ENCODE assay signal across 28 cellular contexts in the genomic region with DNA sequence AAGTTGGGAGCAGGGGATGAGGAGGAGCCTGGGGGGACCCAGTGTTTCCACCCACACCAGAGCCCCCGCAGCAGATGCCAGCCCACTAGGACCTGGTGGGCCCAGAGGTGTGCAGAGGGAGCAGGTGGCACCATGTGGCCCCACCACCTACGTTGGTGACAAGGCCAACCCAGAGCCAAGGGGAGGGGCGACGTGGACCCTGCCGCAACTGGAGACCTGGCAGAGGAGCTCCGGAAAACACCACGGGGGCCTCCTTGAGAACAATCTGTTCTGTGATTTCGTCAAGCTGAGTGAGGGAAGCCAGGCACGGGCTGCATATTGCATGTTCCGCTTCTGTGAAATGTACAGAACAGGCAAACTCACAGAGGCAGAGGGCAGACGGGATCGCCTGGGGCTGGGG. TPM values are rescaled to one million over a fixed set of nuclear protein-coding genes. Genes with fewer than 3 reads are reported as not detected.
DNase-seq lines count a peak whose midpoint lies in the region; ATAC-seq and TF ChIP-seq lines count a peak whose summit lies in the region.
"Had no signal": no experiment of that assay in that cellular context is flagged by ENCODE, and none has a peak within 500 bp of the region (broad histone marks: within the 10 kb centered on the region; RNA-seq: fewer than 3 reads in every experiment).

No MANE protein-coding gene starts in this region.

- H3K14ac ChIP-seq in neuronal stem cell (ENCODE audit: low read length) = no peak overlapping the region

- H3K18ac ChIP-seq in neuronal stem cell (ENCODE audit: low read length) = peak overlapping the region; percentile 77

- H3K9me3 ChIP-seq in BE2C = no peaks in the 10 kb centered on the region
- H3K9me3 ChIP-seq in neuronal stem cell (replicated peaks in 1 of 2; ENCODE audit: control insufficient read depth in 2 of 2, insufficient read depth in 1 of 2, low read depth in 1 of 2, low read length in 2 of 2) = peaks cover 0 to 3% of the 10 kb centered on the region in 2 donors
- H3K9me3 ChIP-seq: left lung, MG63, ovary had no signal

- H3K4me1 Mint-ChIP-seq in HFFc6 (ENCODE audit: low read depth) = peaks cover 37% of the 10 kb centered on the region
- peaks cover 18% of the 10 kb centered on the region for H3K4me1 Mint-ChIP-seq in chondrocyte (ENCODE audit: low read depth)
- H3K4me1 Mint-ChIP-seq in activated CD4-positive, alpha-beta T cell treated with anti-CD3 and anti-CD28 coated beads, Interleukin-2, amount 10 ng/mL, durations not matched to agents 7 days and 5 days = peaks cover 8% of the 10 kb centered on the region
- H3K4me1 Mint-ChIP-seq: immature natural killer cell; stimulated activated naive B cell treated with anti-CD40 and anti-IgM and Interleukin-4, amounts not matched to agents 10 μg/mL and 1 μg/mL and 100 μg/mL, for 72 hours had no signal

- H3K4me3 Mint-ChIP-seq in HFFc6 (peak overlapping the region; percentile 87), chondrocyte (ENCODE audit: unreplicated experiment) (no peak overlapping the region)
- H3K4me3 Mint-ChIP-seq in activated CD4-positive, alpha-beta T cell treated with anti-CD3 and anti-CD28 coated beads, Interleukin-2, amount 10 ng/mL, durations not matched to agents 7 days and 5 days = no peak overlapping the region
- H3K4me3 Mint-ChIP-seq: activated CD4-positive, alpha-beta T cell treated with anti-CD3 and anti-CD28 coated beads, Interleukin-2, amount 10 ng/mL, durations not matched to agents 24 days and 14 days; effector memory CD8-positive, alpha-beta T cell; immature natural killer cell; naive thymus-derived CD8-positive, alpha-beta T cell; stimulated activated naive B cell treated with anti-CD40 and anti-IgM and Interleukin-4, amounts not matched to agents 10 μg/mL and 1 μg/mL and 100 μg/mL, for 72 hours had no signal

- H2BK12ac ChIP-seq in neuronal stem cell (ENCODE audit: low read length) = no peak overlapping the region

- H3K4me1 ChIP-seq in BE2C = peaks cover 7% of the 10 kb centered on the region; the same call in 1 of the 2 replicates
- no peaks in the 10 kb centered on the region for H3K4me1 ChIP-seq in neuronal stem cell (ENCODE audit: control insufficient read depth in 2 of 2, insufficient read depth in 1 of 2, low read depth in 1 of 2, low read length in 2 of 2)
- H3K4me1 ChIP-seq: left lung had no signal

- no peak overlapping the region for H3K4ac ChIP-seq in neuronal stem cell (ENCODE audit: low read length)

- peak overlapping the region; percentile 39 for H2BK15ac ChIP-seq in neuronal stem cell (ENCODE audit: low read length)

- H3K9ac ChIP-seq in neuronal stem cell (ENCODE audit: low read depth, low read length, poor library complexity) = no peak overlapping the region

- H3K36me3 ChIP-seq in BE2C (no peaks in the 10 kb centered on the region), neuronal stem cell (replicated peaks in 1 of 2; ENCODE audit: control insufficient read depth in 2 of 2, insufficient read depth in 2 of 2, low read length in 2 of 2) (no peaks in the 10 kb centered on the region)
- H3K36me3 ChIP-seq: left lung, MG63, ovary, WERI-Rb-1 had no signal

- H3K27me3 ChIP-seq in BE2C = no peaks in the 10 kb centered on the region
- no peaks in the 10 kb centered on the region for H3K27me3 ChIP-seq in neuronal stem cell (ENCODE audit: control insufficient read depth in 3 of 3, insufficient read depth in 3 of 3, low read depth in 1 of 3, low read length in 3 of 3)
- H3K27me3 ChIP-seq: MG63, ovary had no signal

- POLR2A ChIA-PET in activated CD4-positive, alpha-beta T cell treated with anti-CD3 and anti-CD28 coated beads, Interleukin-2, amount 10 ng/mL, durations not matched to agents 7 days and 5 days (lab: Charles Lee) = no interaction called here

- H4K91ac ChIP-seq in neuronal stem cell (ENCODE audit: low read depth, low read length, poor library complexity) = peak overlapping the region; percentile 25

- no peak overlapping the region for H3K27ac ChIP-seq in neuronal stem cell (replicated peaks; ENCODE audit: low read length)
- H3K27ac ChIP-seq: left lung, ovary, WERI-Rb-1 had no signal

- peaks cover 18% of the 10 kb centered on the region for H3K36me3 Mint-ChIP-seq in HFFc6 (ENCODE audit: low read depth)
- no peaks in the 10 kb centered on the region for H3K36me3 Mint-ChIP-seq in chondrocyte (ENCODE audit: low read depth)
- H3K36me3 Mint-ChIP-seq in activated CD4-positive, alpha-beta T cell treated with anti-CD3 and anti-CD28 coated beads, Interleukin-2, amount 10 ng/mL, durations not matched to agents 7 days and 5 days (ENCODE audit: low read depth) = no peaks in the 10 kb centered on the region
- H3K36me3 Mint-ChIP-seq: immature natural killer cell; naive thymus-derived CD8-positive, alpha-beta T cell; stimulated activated naive B cell treated with anti-CD40 and anti-IgM and Interleukin-4, amounts not matched to agents 10 μg/mL and 1 μg/mL and 100 μg/mL, for 72 hours had no signal

- CTCF ChIA-PET in activated CD4-positive, alpha-beta T cell treated with anti-CD3 and anti-CD28 coated beads, Interleukin-2, amount 10 ng/mL, durations not matched to agents 7 days and 5 days (lab: Charles Lee) = interaction anchor here (0.6 kb wide), 1 partner anchor 1992 kb away, joined by 3 read pairs; no protein-coding TSS in a partner anchor

- no peak for ATAC-seq in HG03469 (IDR thresholded peaks at IDR 0.05; ENCODE audit: unreplicated experiment)
- ATAC-seq: effector memory CD8-positive, alpha-beta T cell; left lung; naive thymus-derived CD8-positive, alpha-beta T cell; sciatic nerve; stimulated activated naive B cell treated with anti-CD40 and anti-IgM and Interleukin-4, amounts not matched to agents 10 μg/mL and 1 μg/mL and 100 μg/mL, for 72 hours had no signal

- H2AK5ac ChIP-seq in neuronal stem cell (ENCODE audit: low read depth, low read length) = peak overlapping the region; percentile 38

- peak overlapping the region; percentile 25 for H2BK120ac ChIP-seq in neuronal stem cell (ENCODE audit: low read depth, low read length)

- no peaks in the 10 kb centered on the region for H3K9me3 Mint-ChIP-seq in HFFc6
- H3K9me3 Mint-ChIP-seq in chondrocyte (ENCODE audit: low read depth) = no peaks in the 10 kb centered on the region
- H3K9me3 Mint-ChIP-seq in activated CD4-positive, alpha-beta T cell treated with anti-CD3 and anti-CD28 coated beads, Interleukin-2, amount 10 ng/mL, durations not matched to agents 7 days and 5 days = no peaks in the 10 kb centered on the region
- H3K9me3 Mint-ChIP-seq: activated CD4-positive, alpha-beta T cell treated with anti-CD3 and anti-CD28 coated beads, Interleukin-2, amount 10 ng/mL, durations not matched to agents 24 days and 14 days; effector memory CD8-positive, alpha-beta T cell; immature natural killer cell; naive thymus-derived CD8-positive, alpha-beta T cell; stimulated activated naive B cell treated with anti-CD40 and anti-IgM and Interleukin-4, amounts not matched to agents 10 μg/mL and 1 μg/mL and 100 μg/mL, for 72 hours had no signal

- no peak overlapping the region for H2AFZ ChIP-seq in neuronal stem cell (ENCODE audit: low read length)

- H3K4me2 ChIP-seq in neuronal stem cell (ENCODE audit: insufficient read depth, low read length, poor library complexity, severe bottlenecking) = no peak overlapping the region

- peak; percentile 5 for DNase-seq in BE2C
- no peak for DNase-seq in HFFc6
- peak; percentile 61 for DNase-seq in chondrocyte (ENCODE audit: low spot score)
- no peak for DNase-seq in neuronal stem cell (ENCODE audit: low spot score)
- DNase-seq in NK-92 (lab: John Stamatoyannopoulos, UW; ENCODE audit: unreplicated experiment) = no peak
- DNase-seq in RKO (ENCODE audit: low spot score) = no peak
- DNase-seq in activated CD4-positive, alpha-beta T cell treated with anti-CD3 and anti-CD28 coated beads, Interleukin-2, amount 10 ng/mL, durations not matched to agents 7 days and 5 days = no peak
- DNase-seq: activated CD4-positive, alpha-beta T cell treated with anti-CD3 and anti-CD28 coated beads, Interleukin-2, amount 10 ng/mL, durations not matched to agents 24 days and 14 days; activated naive CD4-positive, alpha-beta T cell treated with Interleukin-2 at 50 U/mL for 16 hours; activated T-cell treated with anti-CD3 and anti-CD28 coated beads, Interleukin-2, amount 50 U/mL, for 48 hours; amygdala; cortex of kidney; effector memory CD8-positive, alpha-beta T cell; immature natural killer cell; KG1; NCI-H1417; NCI-H2081; NCI-H446 treated with DMSO at 0.1 percent for 48 hours; SHP77; stimulated activated CD4-positive, alpha-beta T cell treated with anti-CD3 and anti-CD28 coated beads, Interleukin-15, amount 100 ng/mL, for 24 hours; stimulated activated naive B cell treated with anti-CD40 and anti-IgM and Interleukin-4, amounts not matched to agents 10 μg/mL and 1 μg/mL and 100 μg/mL, for 72 hours; WERI-Rb-1 had no signal

- H3K79me1 ChIP-seq in neuronal stem cell (ENCODE audit: low read depth, low read length) = no peaks in the 10 kb centered on the region

- TF ChIP-seq CTCF in BE2C (IDR thresholded peaks at IDR 0.05; ENCODE audit: low read depth, low read length) (no peak), HFFc6 (IDR thresholded peaks at IDR 0.05) (no peak), chondrocyte (IDR thresholded peaks at IDR 0.05) (no peak)

- H4K8ac ChIP-seq in neuronal stem cell (ENCODE audit: low read depth, low read length) = peak overlapping the region; percentile 56

- no CpG with 5 or more reads among the region's 12 CpGs for WGBS in neuronal stem cell (ENCODE audit: extremely low coverage in 2 of 2, insufficient read length in 2 of 2, insufficient replicate concordance in 1 of 2), 2 donors

- H3K27me3 Mint-ChIP-seq in HFFc6 (ENCODE audit: insufficient read depth) (no peaks in the 10 kb centered on the region; the same call in none of the 2 replicates), chondrocyte (ENCODE audit: low read depth) (no peaks in the 10 kb centered on the region)
- no peaks in the 10 kb centered on the region for H3K27me3 Mint-ChIP-seq in activated CD4-positive, alpha-beta T cell treated with anti-CD3 and anti-CD28 coated beads, Interleukin-2, amount 10 ng/mL, durations not matched to agents 7 days and 5 days

- peak overlapping the region; percentile 69 for H3K23ac ChIP-seq in neuronal stem cell (ENCODE audit: low read depth, low read length, poor library complexity)

- H2BK5ac ChIP-seq in neuronal stem cell (ENCODE audit: low read length) = no peak overlapping the region

- H3K4me3 ChIP-seq in BE2C (ENCODE audit: low read depth, low read length) (no peak overlapping the region), neuronal stem cell (ENCODE audit: low read length in 2 of 2) (no peak overlapping the region)
- H3K4me3 ChIP-seq: left lung, MG63, ovary had no signal

- H3K27ac Mint-ChIP-seq in HFFc6 (peak overlapping the region; percentile 99), chondrocyte (ENCODE audit: unreplicated experiment) (peak overlapping the region; percentile 77)
- no peak overlapping the region for H3K27ac Mint-ChIP-seq in activated CD4-positive, alpha-beta T cell treated with anti-CD3 and anti-CD28 coated beads, Interleukin-2, amount 10 ng/mL, durations not matched to agents 7 days and 5 days
- H3K27ac Mint-ChIP-seq: activated CD4-positive, alpha-beta T cell treated with anti-CD3 and anti-CD28 coated beads, Interleukin-2, amount 10 ng/mL, durations not matched to agents 24 days and 14 days; effector memory CD8-positive, alpha-beta T cell; immature natural killer cell; naive thymus-derived CD8-positive, alpha-beta T cell; stimulated activated naive B cell treated with anti-CD40 and anti-IgM and Interleukin-4, amounts not matched to agents 10 μg/mL and 1 μg/mL and 100 μg/mL, for 72 hours had no signal

RNA-seq across cellular contexts. Expression of gene GPC1, which starts 49.1 kb away (rescaled TPM):
- polyA plus RNA-seq in BE2C (2012; ENCODE audit: insufficient read depth, insufficient read length, low read depth) = 46.0 TPM
- 100 to 1,000 TPM; 315 to 403 (median 350) TPM for total RNA-seq in HFFc6 (2021; fragmentation: NEBNext Ultra II Directional; extraction: Animal tissue kit (Norgen Biotek cat#: 25700))
- 261 to 354 TPM (median 264 TPM) in 3 replicates for total RNA-seq in chondrocyte
- polyA plus RNA-seq in neuronal stem cell (2013, experiment 1 of 2) = 78.0 TPM
- 77.4 TPM for polyA plus RNA-seq in neuronal stem cell (2013, experiment 2 of 2)
- 1 to 10 TPM; 7.3 to 7.5 TPM for total RNA-seq in activated CD4-positive, alpha-beta T cell treated with anti-CD3 and anti-CD28 coated beads, Interleukin-2, amount 10 ng/mL, durations not matched to agents 7 days and 5 days
- polyA plus RNA-seq: immature natural killer cell had no signal

Comparison
In these comparisons a context has a peak if more than half of its experiments do, and no peak if none do; other contexts are left out.
1. DNase-seq: peak in BE2C (single experiment) and chondrocyte (single experiment); none in HFFc6 (single experiment), neuronal stem cell (single experiment), NK-92 (single experiment), RKO (single experiment) and activated CD4-positive, alpha-beta T cell treated with anti-CD3 and anti-CD28 coated beads, Interleukin-2, amount 10 ng/mL, durations not matched to agents 7 days and 5 days (single experiment).
2. RNA of gene GPC1, which starts 49.1 kb away (total RNA-seq): 315 to 403 TPM in HFFc6 and 261 to 354 TPM in chondrocyte; 7.3 to 7.5 TPM in activated CD4-positive, alpha-beta T cell treated with anti-CD3 and anti-CD28 coated beads, Interleukin-2, amount 10 ng/mL, durations not matched to agents 7 days and 5 days; every median in the first group is over 10 times any median in the second.